Comparison of ENCODE assay signal across 23 cellular contexts in genomic region chr12:76618031-76618430, GRCh38.
"Had no signal": no experiment of that assay in that cellular context is flagged by ENCODE, and none has a peak within 500 bp of the region (broad histone marks: within the 10 kb centered on the region; RNA-seq: fewer than 3 reads in every experiment).

No MANE protein-coding gene starts in this region.

- H3K9me3 ChIP-seq: gastrocnemius medialis, heart left ventricle, ovary, psoas muscle, spleen, thoracic aorta, tibial nerve, upper lobe of left lung had no signal

- H3K27me3 ChIP-seq: dorsolateral prefrontal cortex, gastrocnemius medialis, heart left ventricle, hepatocyte, ovary, spleen, tibial nerve, upper lobe of left lung had no signal

- H3K27ac ChIP-seq: dorsolateral prefrontal cortex, gastrocnemius medialis, heart left ventricle, hepatocyte, ovary, psoas muscle, skin epidermis, spleen, thoracic aorta, tibial nerve, upper lobe of left lung had no signal

- H3K36me3 ChIP-seq: gastrocnemius medialis, heart left ventricle, ovary, spleen, thoracic aorta, tibial nerve, upper lobe of left lung had no signal

- H3K4me1 ChIP-seq: psoas muscle had no signal

- DNase-seq: dorsolateral prefrontal cortex; effector CD4-positive, alpha-beta T cell; foreskin fibroblast; gastrocnemius medialis; heart left ventricle; kidney; natural killer cell; occipital lobe; ovary; posterior cingulate gyrus; psoas muscle; right cardiac atrium; spleen; stimulated activated CD4-positive, alpha-beta T cell treated with anti-CD3 and anti-CD28 coated beads, Interleukin-2, amount 100 ng/mL, for 48 hours; stimulated activated naive B cell treated with anti-CD40 and anti-IgM and Interleukin-4, amounts not matched to agents 10 μg/mL and 1 μg/mL and 100 μg/mL, for 72 hours; upper lobe of left lung had no signal

- H3K79me2 ChIP-seq: hepatocyte had no signal

- H3K4me2 ChIP-seq: hepatocyte had no signal

- ATAC-seq: gastrocnemius medialis; heart left ventricle; left lobe of liver; natural killer cell; psoas muscle; right cardiac atrium; stimulated activated naive B cell treated with anti-CD40 and anti-IgM and Interleukin-4, amounts not matched to agents 10 μg/mL and 1 μg/mL and 100 μg/mL, for 72 hours had no signal

- H3K4me3 ChIP-seq: dorsolateral prefrontal cortex, gastrocnemius medialis, heart left ventricle, hepatocyte, lung, ovary, psoas muscle, skin epidermis, spleen, thoracic aorta, tibial nerve, upper lobe of left lung had no signal

- H2AFZ ChIP-seq: hepatocyte had no signal

- FAIRE-seq: kidney, urothelium cell line had no signal
